Comparison of ENCODE assay signal across 10 cellular contexts in genomic region chr2:224882291-224883171, GRCh38.
DNase-seq lines count a peak whose midpoint lies in the region; ATAC-seq, FAIRE-seq and TF ChIP-seq lines count a peak whose summit lies in the region.
"Had no signal": no experiment of that assay in that cellular context is flagged by ENCODE, and none has a peak within 500 bp of the region (broad histone marks: within the 10 kb centered on the region; RNA-seq: fewer than 3 reads in every experiment).

No MANE protein-coding gene starts in this region.

- no peaks in the 10 kb centered on the region for H3K36me3 ChIP-seq in smooth muscle cell (ENCODE audit: low read depth)
- H3K36me3 ChIP-seq: Peyer's patch had no signal

- no peaks in the 10 kb centered on the region for H3K79me2 ChIP-seq in smooth muscle cell (ENCODE audit: low read depth)

- ATAC-seq in T-helper 17 cell (no peak), GM18505 (IDR thresholded peaks at IDR 0.05; ENCODE audit: unreplicated experiment) (no peak), HG02642 (IDR thresholded peaks at IDR 0.05; ENCODE audit: poor library complexity, unreplicated experiment) (no peak)

- no peak overlapping the region for H2AFZ ChIP-seq in smooth muscle cell (ENCODE audit: low read depth)

- H3K4me3 ChIP-seq in AG09309 (ENCODE audit: control insufficient read depth, low read depth, low read length) (no peak overlapping the region), smooth muscle cell (no peak overlapping the region)
- H3K4me3 ChIP-seq: Peyer's patch had no signal

- no peaks in the 10 kb centered on the region for H3K27me3 Mint-ChIP-seq in T-helper 17 cell
- H3K27me3 Mint-ChIP-seq: activated naive CD8-positive, alpha-beta T cell treated with anti-CD3 and anti-CD28 coated beads, Interleukin-2, amount 10 ng/mL, durations not matched to agents 7 days and 5 days had no signal

- H3K27ac Mint-ChIP-seq in T-helper 17 cell: peak overlapping the region; percentile 62

- H3K4me3 Mint-ChIP-seq in T-helper 17 cell: no peak overlapping the region
- H3K4me3 Mint-ChIP-seq: activated naive CD8-positive, alpha-beta T cell treated with anti-CD3 and anti-CD28 coated beads, Interleukin-2, amount 10 ng/mL, durations not matched to agents 7 days and 5 days had no signal

- no peak overlapping the region for H3K4me2 ChIP-seq in smooth muscle cell

- WGBS in smooth muscle cell (ENCODE audit: low lambda C conversion rate): 65% methylated on average over 4 of the region's 4 CpGs

- peak; percentile 99 for FAIRE-seq in H54 (lab: Jason Lieb, UNC)

- peaks cover 7% of the 10 kb centered on the region for H3K36me3 Mint-ChIP-seq in T-helper 17 cell (ENCODE audit: low read depth)

- TF ChIP-seq CTCF in AG09309 (IDR thresholded peaks at IDR 0.05; ENCODE audit: control insufficient read depth, insufficient read depth, low read depth, low read length, missing control alignments): no peak
- TF ChIP-seq CTCF in smooth muscle cell (IDR thresholded peaks at IDR 0.05; ENCODE audit: borderline replicate concordance, insufficient read depth, poor library complexity, severe bottlenecking): no peak

- H3F3A ChIP-seq in smooth muscle cell (ENCODE audit: low read depth): no peaks in the 10 kb centered on the region

- no peaks in the 10 kb centered on the region for H4K20me1 ChIP-seq in smooth muscle cell (ENCODE audit: low read depth)

- TF ChIP-seq POLR2A in H54 (IDR thresholded peaks at IDR 0.05; ENCODE audit: low read depth, low read length): no peak
- TF ChIP-seq POLR2A in GM18505 (IDR thresholded peaks at IDR 0.05; ENCODE audit: borderline replicate concordance, extremely low read depth, insufficient read depth, insufficient read length): no peak

- peaks cover 6% of the 10 kb centered on the region for H3K4me1 ChIP-seq in smooth muscle cell (ENCODE audit: low read depth)
- H3K4me1 ChIP-seq: Peyer's patch had no signal

- no peak overlapping the region for H3K27ac ChIP-seq in smooth muscle cell (ENCODE audit: low read depth)
- H3K27ac ChIP-seq: Peyer's patch had no signal

- DNase-seq in AG09309 (ENCODE audit: low read depth) (peak; percentile 85), H54 (ENCODE audit: insufficient read length, low spot score) (no peak), T-helper 17 cell (no peak), iris pigment epithelial cell (ENCODE audit: low read depth) (peak; percentile 90), smooth muscle cell (lab: John Stamatoyannopoulos, UW; ENCODE audit: unreplicated experiment) (no peak)
- no peak for DNase-seq in stimulated activated naive CD4-positive, alpha-beta T cell treated with Interleukin-2 at 50 U/mL for 16 hours (lab: John Stamatoyannopoulos, UW)
- DNase-seq: activated naive CD8-positive, alpha-beta T cell treated with anti-CD3 and anti-CD28 coated beads, Interleukin-2, amount 10 ng/mL, durations not matched to agents 7 days and 5 days; Peyer's patch had no signal

- no peaks in the 10 kb centered on the region for H3K9me3 ChIP-seq in T-helper 17 cell (ENCODE audit: control insufficient read depth, low read length, poor library complexity, severe bottlenecking)
- H3K9me3 ChIP-seq in smooth muscle cell (replicated peaks; ENCODE audit: low read depth): no peaks in the 10 kb centered on the region
- H3K9me3 ChIP-seq: Peyer's patch had no signal

- H3K4me1 Mint-ChIP-seq in T-helper 17 cell: peaks cover 28% of the 10 kb centered on the region

- H3K27me3 ChIP-seq in smooth muscle cell (ENCODE audit: low read depth): no peaks in the 10 kb centered on the region
- H3K27me3 ChIP-seq: Peyer's patch had no signal

- H3K9ac ChIP-seq in smooth muscle cell (ENCODE audit: low read depth): no peak overlapping the region

Comparison
In these comparisons a context has a peak if more than half of its experiments do, and no peak if none do; other contexts are left out.
1. DNase-seq: peak in AG09309 (single experiment) and iris pigment epithelial cell (single experiment); none in H54 (single experiment), T-helper 17 cell (0 of 3), smooth muscle cell (single experiment) and stimulated activated naive CD4-positive, alpha-beta T cell treated with Interleukin-2 at 50 U/mL for 16 hours (single experiment).